ENCODE assay signal across 12 cellular contexts in genomic region chr16:2803545-2804195, GRCh38. TPM values are rescaled to one million over a fixed set of nuclear protein-coding genes. Genes with fewer than 3 reads are reported as not detected.
"Had no signal": no experiment of that assay in that cellular context is flagged by ENCODE, and none has a peak within 500 bp of the region (broad histone marks: within the 10 kb centered on the region; RNA-seq: fewer than 3 reads in every experiment).

No MANE protein-coding gene starts in this region.

- H3K4me3 ChIP-seq: GM23248, HAP-1 had no signal

- H3K4me2 ChIP-seq: KMS-11 had no signal

- H3K4me1 ChIP-seq: HAP-1 had no signal

- H3K27ac ChIP-seq: GM23248, KMS-11 had no signal

- FAIRE-seq: HTR-8/SVneo had no signal

- DNase-seq: GM23248, GOT3, H7, HFFc6, IMR-90, Karpas-422, KBM-7 had no signal

- H2AFZ ChIP-seq: GM23248 had no signal

- H3K36me3 ChIP-seq: HAP-1 had no signal

- H3K9ac ChIP-seq: GM23248, KMS-11 had no signal

RNA-seq across cellular contexts. Expression of gene PRSS41, which starts 5.4 kb away (rescaled TPM):
- total RNA-seq: GM23248, H4, H7, HFFc6, HT-29, IMR-90 had no signal
- polyA plus RNA-seq: GM23248, IMR-90 had no signal

RNA-seq across cellular contexts. Expression of gene PRSS21, which starts 13.4 kb away (rescaled TPM):
- total RNA-seq: GM23248, H4, HFFc6, HT-29, IMR-90 had no signal
- polyA plus RNA-seq: GM23248 had no signal

RNA-seq across cellular contexts. Expression of gene PRSS33, which starts 16.3 kb away (rescaled TPM):
- total RNA-seq: GM23248, H7, HFFc6, IMR-90 had no signal
- polyA plus RNA-seq: GM23248, IMR-90 had no signal

RNA-seq across cellular contexts. Expression of gene ZG16B, which starts 26.4 kb away (rescaled TPM):
- total RNA-seq: GM23248, H7 had no signal
- polyA plus RNA-seq: GM23248 had no signal
